In genomic region chr20:49559411-49560081, GRCh38 we compare ENCODE assay signal across 1 cellular context.
TF ChIP-seq lines count a peak whose summit lies in the region.

No MANE protein-coding gene starts in this region.

TF ChIP-seq in SK-N-SH, 30 proteins besides CTCF, POLR2A, EP300 and RAD21 (continued from another document):
- TF ChIP-seq, protein P1, sequence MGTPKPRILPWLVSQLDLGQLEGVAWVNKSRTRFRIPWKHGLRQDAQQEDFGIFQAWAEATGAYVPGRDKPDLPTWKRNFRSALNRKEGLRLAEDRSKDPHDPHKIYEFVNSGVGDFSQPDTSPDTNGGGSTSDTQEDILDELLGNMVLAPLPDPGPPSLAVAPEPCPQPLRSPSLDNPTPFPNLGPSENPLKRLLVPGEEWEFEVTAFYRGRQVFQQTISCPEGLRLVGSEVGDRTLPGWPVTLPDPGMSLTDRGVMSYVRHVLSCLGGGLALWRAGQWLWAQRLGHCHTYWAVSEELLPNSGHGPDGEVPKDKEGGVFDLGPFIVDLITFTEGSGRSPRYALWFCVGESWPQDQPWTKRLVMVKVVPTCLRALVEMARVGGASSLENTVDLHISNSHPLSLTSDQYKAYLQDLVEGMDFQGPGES (IDR thresholded peaks at IDR 0.05; ENCODE audit: low read depth, low read length), result no peak
